ENCODE assay signal across 13 cellular contexts in genomic region chr2:102434655-102435381, GRCh38.
DNase-seq lines count a peak whose midpoint lies in the region; ATAC-seq lines count a peak whose summit lies in the region.
"Had no signal": no experiment of that assay in that cellular context is flagged by ENCODE, and none has a peak within 500 bp of the region (broad histone marks: within the 10 kb centered on the region; RNA-seq: fewer than 3 reads in every experiment).

No MANE protein-coding gene starts in this region.

- DNase-seq in kidney tubule cell (ENCODE audit: low spot score) (peak; percentile 49), AG20443 (ENCODE audit: low spot score) (no peak), NCI-H1417 (lab: John Stamatoyannopoulos, UW) (no peak)
- DNase-seq: activated effector memory CD4-positive, alpha-beta T cell treated with anti-CD3 and anti-CD28 coated beads, Interleukin-2, amount 50 U/mL, for 16 hours; NCI-H446; psoas muscle; Right ventricle myocardium superior; stimulated activated CD4-positive, alpha-beta T cell treated with anti-CD3 and anti-CD28 coated beads, Interleukin-2, amount 100 ng/mL, for 48 hours; WERI-Rb-1 had no signal

- ATAC-seq in GM18868 (IDR thresholded peaks at IDR 0.05; ENCODE audit: unreplicated experiment) (peak; percentile 62), GM21515 (IDR thresholded peaks at IDR 0.05; ENCODE audit: unreplicated experiment) (peak; percentile 58), HG03457 (IDR thresholded peaks at IDR 0.05; ENCODE audit: unreplicated experiment) (peak; percentile 54), HG02970 (IDR thresholded peaks at IDR 0.05; ENCODE audit: low FRiP score, unreplicated experiment) (no peak)
- ATAC-seq: psoas muscle had no signal
